Comparison of ENCODE assay signal across 30 cellular contexts in the genomic region with DNA sequence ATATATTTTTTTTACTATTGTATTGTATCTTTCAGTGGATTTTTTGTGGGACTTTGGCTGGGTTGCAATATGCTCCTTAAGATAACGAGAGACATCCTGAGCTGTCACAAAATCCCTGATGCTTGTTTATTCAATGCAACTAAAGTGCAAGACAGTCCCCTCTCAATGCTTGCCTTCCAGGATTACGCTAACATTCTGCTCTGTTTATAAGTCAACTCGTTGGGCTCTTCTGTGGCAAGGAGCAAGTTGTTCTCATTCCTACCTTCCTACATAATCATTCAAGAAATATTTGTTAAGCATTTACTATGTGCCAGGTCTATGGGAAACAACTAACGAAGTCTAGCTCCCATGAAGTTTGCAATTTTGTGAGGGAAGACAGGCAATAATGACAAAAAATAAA. TPM values are rescaled to one million over a fixed set of nuclear protein-coding genes. Genes with fewer than 3 reads are reported as not detected.
"Had no signal": no experiment of that assay in that cellular context is flagged by ENCODE, and none has a peak within 500 bp of the region (broad histone marks: within the 10 kb centered on the region; RNA-seq: fewer than 3 reads in every experiment).

No MANE protein-coding gene starts in this region.

- H3K36me3 Mint-ChIP-seq: mesothelial cell of epicardium; natural killer cell; stimulated activated memory B cell treated with anti-CD40 and anti-IgM and Interleukin-4, amounts not matched to agents 10 μg/mL and 1 μg/mL and 100 μg/mL, for 72 hours had no signal

- H3K27ac ChIP-seq: left lung, lower lobe of right lung, ovary, right atrium auricular region, right lobe of liver, testis, thyroid gland, transverse colon, upper lobe of right lung had no signal

- FAIRE-seq: islet of Langerhans, kidney, urothelium cell line had no signal

- H3K36me3 ChIP-seq: left lung, lower lobe of right lung, ovary, right atrium auricular region, right lobe of liver, thyroid gland, transverse colon, upper lobe of right lung had no signal

- H3K4me1 ChIP-seq: left lung, lower lobe of right lung, right atrium auricular region, testis, thyroid gland, transverse colon, upper lobe of right lung had no signal

- H3K9me3 Mint-ChIP-seq: immature natural killer cell; mesothelial cell of epicardium; naive B cell; natural killer cell; stimulated activated memory B cell treated with anti-CD40 and anti-IgM and Interleukin-4, amounts not matched to agents 10 μg/mL and 1 μg/mL and 100 μg/mL, for 72 hours; stimulated activated naive CD8-positive, alpha-beta T cell treated with anti-CD3 and anti-CD28 coated beads, Interleukin-15, amount 100 ng/mL, for 72 hours had no signal

- H3K4me1 Mint-ChIP-seq: stimulated activated memory B cell treated with anti-CD40 and anti-IgM and Interleukin-4, amounts not matched to agents 10 μg/mL and 1 μg/mL and 100 μg/mL, for 72 hours; stimulated activated naive CD8-positive, alpha-beta T cell treated with anti-CD3 and anti-CD28 coated beads, Interleukin-15, amount 100 ng/mL, for 72 hours had no signal

- H3K9me3 ChIP-seq: left lung, lower lobe of right lung, ovary, right atrium auricular region, right lobe of liver, testis, thyroid gland, transverse colon, upper lobe of right lung had no signal

- H3K4me2 ChIP-seq: smooth muscle cell had no signal

- H3K4me3 ChIP-seq: left lung, lower lobe of right lung, ovary, right atrium auricular region, right lobe of liver, smooth muscle cell, testis, thyroid gland, transverse colon, upper lobe of right lung had no signal

- DNase-seq: hypothalamus; immature natural killer cell; kidney; left colon; left lung; lower lobe of right lung; mammary epithelial cell; mesendoderm; naive B cell; natural killer cell; ovary; right lobe of liver; stimulated activated CD4-positive, alpha-beta T cell treated with anti-CD3 and anti-CD28 coated beads, Interleukin-1b, Interleukin-23, amount 100 ng/mL, for 48 hours; stimulated activated CD4-positive, alpha-beta T cell treated with anti-CD3 and anti-CD28 coated beads, Interleukin-2, amount 100 ng/mL, for 48 hours; stimulated activated CD4-positive, alpha-beta T cell treated with anti-CD3 and anti-CD28 coated beads, Interleukin-4, amount 100 ng/mL, for 4 hours; stimulated activated CD8-positive, alpha-beta memory T cell treated with anti-CD3 and anti-CD28 coated beads, Interleukin-4, amount 100 ng/mL, for 48 hours; stimulated activated naive CD4-positive, alpha-beta T cell treated with Interleukin-2 at 50 U/mL for 16 hours; stimulated activated naive CD8-positive, alpha-beta T cell treated with anti-CD3 and anti-CD28 coated beads, Interleukin-15, amount 100 ng/mL, for 72 hours; testis; thyroid gland; transverse colon; upper lobe of right lung had no signal

- H3K27me3 ChIP-seq: left lung, ovary, right atrium auricular region, right lobe of liver, testis, thyroid gland, transverse colon, upper lobe of right lung had no signal

- H3K4me3 Mint-ChIP-seq: immature natural killer cell; mesothelial cell of epicardium; naive B cell; natural killer cell; stimulated activated memory B cell treated with anti-CD40 and anti-IgM and Interleukin-4, amounts not matched to agents 10 μg/mL and 1 μg/mL and 100 μg/mL, for 72 hours; stimulated activated naive CD8-positive, alpha-beta T cell treated with anti-CD3 and anti-CD28 coated beads, Interleukin-15, amount 100 ng/mL, for 72 hours had no signal

- H3K27me3 Mint-ChIP-seq: naive B cell; progenitor cell of endocrine pancreas; stimulated activated memory B cell treated with anti-CD40 and anti-IgM and Interleukin-4, amounts not matched to agents 10 μg/mL and 1 μg/mL and 100 μg/mL, for 72 hours; stimulated activated naive CD8-positive, alpha-beta T cell treated with anti-CD3 and anti-CD28 coated beads, Interleukin-15, amount 100 ng/mL, for 72 hours had no signal

- H3K27ac Mint-ChIP-seq: immature natural killer cell; naive B cell; natural killer cell; progenitor cell of endocrine pancreas; stimulated activated memory B cell treated with anti-CD40 and anti-IgM and Interleukin-4, amounts not matched to agents 10 μg/mL and 1 μg/mL and 100 μg/mL, for 72 hours; stimulated activated naive CD8-positive, alpha-beta T cell treated with anti-CD3 and anti-CD28 coated beads, Interleukin-15, amount 100 ng/mL, for 72 hours had no signal

RNA-seq across cellular contexts. Expression of a gene that starts 40.4 kb away (rescaled TPM):
- total RNA-seq: renal cortical epithelial cell had no signal
